In genomic region chr6:52670502-52671409, GRCh38 we compare ENCODE assay signal across 8 cellular contexts. TPM values are rescaled to one million over a fixed set of nuclear protein-coding genes. Genes with fewer than 3 reads are reported as not detected.
DNase-seq lines count a peak whose midpoint lies in the region; ATAC-seq and TF ChIP-seq lines count a peak whose summit lies in the region.

TSS of gene TMEM14A (plus strand) at chr6:52671113. CDS start at chr6:52677103, 5,990 bp downstream.

- peak; percentile 96 for ATAC-seq in naive thymus-derived CD4-positive, alpha-beta T cell
- peak; percentile 99 for ATAC-seq in stimulated activated memory B cell treated with anti-CD40 and anti-IgM and Interleukin-4, amounts not matched to agents 10 μg/mL and 1 μg/mL and 100 μg/mL, for 72 hours

- peak within 1 kb of the TSS; percentile 65 for H3K9ac ChIP-seq in fibroblast of lung (ENCODE audit: insufficient read depth, low read length)

- H4K20me1 ChIP-seq in DOHH2 (ENCODE audit: control insufficient read depth, insufficient read depth, low read depth, low read length) (no peaks in the 10 kb centered on the region), fibroblast of lung (ENCODE audit: control insufficient read depth, extremely low read depth, insufficient read depth, low read length) (no peaks in the 10 kb centered on the region)

- H3K27me3 Mint-ChIP-seq in naive thymus-derived CD4-positive, alpha-beta T cell = peaks cover 0 to 3% (median 0%) of the 10 kb centered on the region in 5 donors
- H3K27me3 Mint-ChIP-seq in stimulated activated memory B cell treated with anti-CD40 and anti-IgM and Interleukin-4, amounts not matched to agents 10 μg/mL and 1 μg/mL and 100 μg/mL, for 72 hours = no peaks in the 10 kb centered on the region

- H3K36me3 ChIP-seq in DOHH2 (ENCODE audit: control insufficient read depth, low read length) (no peaks in the 10 kb centered on the region), fibroblast of lung (ENCODE audit: control insufficient read depth, insufficient read depth, low read length) (no peaks in the 10 kb centered on the region)
- H3K36me3 ChIP-seq in naive thymus-derived CD4-positive, alpha-beta T cell (ENCODE audit: control insufficient read depth in 2 of 3, insufficient read depth in 3 of 3, low read length in 3 of 3) = no peaks in the 10 kb centered on the region

- H3K79me2 ChIP-seq in DOHH2 (ENCODE audit: control insufficient read depth, low read length) (peaks cover 2% of the 10 kb centered on the region; the same call in 1 of the 2 replicates), fibroblast of lung (ENCODE audit: control insufficient read depth, insufficient read depth, low read length) (peaks cover 6% of the 10 kb centered on the region)

- peaks cover 3 to 9% (median 4%) of the 10 kb centered on the region in 5 donors for H3K36me3 Mint-ChIP-seq in naive thymus-derived CD4-positive, alpha-beta T cell
- H3K36me3 Mint-ChIP-seq in stimulated activated memory B cell treated with anti-CD40 and anti-IgM and Interleukin-4, amounts not matched to agents 10 μg/mL and 1 μg/mL and 100 μg/mL, for 72 hours = peaks cover 4% of the 10 kb centered on the region

- H3K9me3 ChIP-seq in DOHH2 (ENCODE audit: control insufficient read depth, insufficient read depth, low read length) = no peaks in the 10 kb centered on the region
- H3K9me3 ChIP-seq in fibroblast of lung (ENCODE audit: control insufficient read depth, insufficient read depth, low read depth, low read length) = no peaks in the 10 kb centered on the region
- no peaks in the 10 kb centered on the region for H3K9me3 ChIP-seq in naive thymus-derived CD4-positive, alpha-beta T cell (ENCODE audit: control insufficient read depth in 2 of 3, low read length in 3 of 3)

- TF ChIP-seq CTCF in DOHH2 (IDR thresholded peaks at IDR 0.05; ENCODE audit: low read depth, low read length, poor library complexity, severe bottlenecking) = no peak
- no peak for TF ChIP-seq CTCF in fibroblast of lung (conservative IDR thresholded peaks at IDR 0.05 in 1 of 2, IDR thresholded peaks at IDR 0.05 in 1 of 2; ENCODE audit: low read depth in 1 of 2, low read length in 2 of 2)

- H2AFZ ChIP-seq in fibroblast of lung (ENCODE audit: low read length) = peak within 1 kb of the TSS; percentile 95

- peaks cover 5% of the 10 kb centered on the region; the same call in 1 of the 2 replicates for H3F3A ChIP-seq in DOHH2 (ENCODE audit: control insufficient read depth, insufficient read depth)

- H3K4me1 Mint-ChIP-seq in naive thymus-derived CD4-positive, alpha-beta T cell = peaks cover 25 to 38% (median 35%) of the 10 kb centered on the region in 7 donors
- peaks cover 37% of the 10 kb centered on the region for H3K4me1 Mint-ChIP-seq in stimulated activated memory B cell treated with anti-CD40 and anti-IgM and Interleukin-4, amounts not matched to agents 10 μg/mL and 1 μg/mL and 100 μg/mL, for 72 hours

- peak within 1 kb of the TSS; percentile 86 to 97 (median 92) for H3K4me3 Mint-ChIP-seq in naive thymus-derived CD4-positive, alpha-beta T cell
- peak within 1 kb of the TSS; percentile 93 for H3K4me3 Mint-ChIP-seq in stimulated activated memory B cell treated with anti-CD40 and anti-IgM and Interleukin-4, amounts not matched to agents 10 μg/mL and 1 μg/mL and 100 μg/mL, for 72 hours

- CTCF ChIA-PET in naive thymus-derived CD4-positive, alpha-beta T cell (lab: Charles Lee) = interaction anchor here (1.0 kb wide), 1 partner anchor 19 kb away, joined by 3 read pairs; no protein-coding TSS in a partner anchor

- H3K9me3 Mint-ChIP-seq in naive thymus-derived CD4-positive, alpha-beta T cell = no peaks in the 10 kb centered on the region
- H3K9me3 Mint-ChIP-seq in stimulated activated memory B cell treated with anti-CD40 and anti-IgM and Interleukin-4, amounts not matched to agents 10 μg/mL and 1 μg/mL and 100 μg/mL, for 72 hours = peaks cover 3% of the 10 kb centered on the region

- intact Hi-C loops in naive thymus-derived CD4-positive, alpha-beta T cell (cut with micrococcal nuclease) = loop anchor here (1.0 to 5.0 kb wide), 5 partner anchors 7 to 982 kb away; partner anchors contain the start of gene TRAM2 (in 1 of the 2)

- 0 out of 2 replicates have a peak, but pooled peaks cover 2% of the 10 kb centered on the region for H3K27me3 ChIP-seq in DOHH2 (ENCODE audit: control insufficient read depth, low read length)
- H3K27me3 ChIP-seq in fibroblast of lung (ENCODE audit: control insufficient read depth, insufficient read depth, low read length) = no peaks in the 10 kb centered on the region
- H3K27me3 ChIP-seq in naive thymus-derived CD4-positive, alpha-beta T cell (ENCODE audit: control insufficient read depth in 2 of 2, insufficient read depth in 2 of 2, low read length in 2 of 2) = no peaks in the 10 kb centered on the region

- H3K4me2 ChIP-seq in DOHH2 (ENCODE audit: low read length) (peak within 1 kb of the TSS; percentile 88), fibroblast of lung (ENCODE audit: extremely low read depth, insufficient read depth, low read length) (peak within 1 kb of the TSS; percentile 55)

- POLR2A ChIA-PET in naive thymus-derived CD4-positive, alpha-beta T cell (lab: Charles Lee) = interaction anchor here (0.9 kb wide), 1 partner anchor 251 kb away, joined by 3 read pairs; the partner anchor contains the start of gene EFHC1

- peaks cover 43% of the 10 kb centered on the region for H3K4me1 ChIP-seq in DOHH2 (ENCODE audit: control insufficient read depth, low read length)
- H3K4me1 ChIP-seq in fibroblast of lung (ENCODE audit: control insufficient read depth, extremely low read depth, insufficient read depth, low read length) = peaks cover 4% of the 10 kb centered on the region
- peaks cover 12 to 15% of the 10 kb centered on the region in 2 donors for H3K4me1 ChIP-seq in naive thymus-derived CD4-positive, alpha-beta T cell (ENCODE audit: control insufficient read depth in 2 of 2, insufficient read depth in 2 of 2, low read length in 2 of 2)

- peak; percentile 82 for DNase-seq in GOT3 (lab: John Stamatoyannopoulos, UW)
- DNase-seq in LHCN-M2 (ENCODE audit: low read depth) = peak; percentile 89
- DNase-seq in RPMI8226 = peak; percentile 96
- DNase-seq in activated T-helper 1 cell treated with anti-CD3 and anti-CD28 coated beads, Interleukin-2, amount 50 U/mL, for 16 hours (ENCODE audit: low read depth in 1 of 2, low spot score in 1 of 2) = peak; percentile 82 to 84
- peak; percentile 84 to 91 for DNase-seq in fibroblast of lung (ENCODE audit: low read depth in 2 of 2)
- DNase-seq in naive thymus-derived CD4-positive, alpha-beta T cell = peak; percentile 81 to 94 (median 88)

- peak within 1 kb of the TSS; percentile 52 to 94 (median 84) for H3K27ac Mint-ChIP-seq in naive thymus-derived CD4-positive, alpha-beta T cell
- H3K27ac Mint-ChIP-seq in stimulated activated memory B cell treated with anti-CD40 and anti-IgM and Interleukin-4, amounts not matched to agents 10 μg/mL and 1 μg/mL and 100 μg/mL, for 72 hours = peak within 1 kb of the TSS; percentile 89

- H3K9me2 ChIP-seq in DOHH2 (replicated peaks; ENCODE audit: control insufficient read depth, low read length) = no peaks in the 10 kb centered on the region

- H3K4me3 ChIP-seq in DOHH2 (ENCODE audit: low read length) (peak within 1 kb of the TSS; percentile 75), fibroblast of lung (replicated peaks in 1 of 4; ENCODE audit: control extremely low read depth in 1 of 4, insufficient read depth in 1 of 4, low read depth in 3 of 4, low read length in 4 of 4) (peak within 1 kb of the TSS; percentile 79 to 87 (median 82))
- H3K4me3 ChIP-seq in naive thymus-derived CD4-positive, alpha-beta T cell (ENCODE audit: low read length) = peak within 1 kb of the TSS; percentile 74

- H3K27ac ChIP-seq in DOHH2 (ENCODE audit: low read depth, low read length) (no peak within 1 kb of the TSS), fibroblast of lung (ENCODE audit: insufficient read depth, low read length) (peak within 1 kb of the TSS; percentile 14)
- peak within 1 kb of the TSS; percentile 67 for H3K27ac ChIP-seq in naive thymus-derived CD4-positive, alpha-beta T cell (ENCODE audit: low read depth, low read length)

RNA-seq across cellular contexts. Expression of gene TMEM14A, which starts in this region (rescaled TPM):
- total RNA-seq in LHCN-M2 (2014; rRNA removed) (49.8 and 50.6 TPM in 2 replicates), fibroblast of lung (27.5 and 38.3 TPM in 2 replicates)
- 30.5 TPM for polyA plus RNA-seq in LHCN-M2 (2012)
- polyA plus RNA-seq in fibroblast of lung = 41.6 and 49.0 TPM in 2 replicates
- polyA plus RNA-seq in fibroblast of lung (2012) = 39.0 and 42.5 TPM in 2 replicates
- polyA minus RNA-seq in fibroblast of lung (ENCODE audit: low replicate concordance) = 0.86 and 3.5 TPM in 2 replicates
- 10 to 100 TPM in 1 of 5 experiments, 1 to 10 TPM in 4; 5.3 to 18.2 (median 8.0) TPM for total RNA-seq in naive thymus-derived CD4-positive, alpha-beta T cell
- 10 to 100 TPM; 18.0 to 26.1 TPM for polyA plus RNA-seq in naive thymus-derived CD4-positive, alpha-beta T cell
